ENCODE assay signal across 21 cellular contexts in genomic region chr3:144480520-144480919, GRCh38.
DNase-seq lines count a peak whose midpoint lies in the region; ATAC-seq, FAIRE-seq and TF ChIP-seq lines count a peak whose summit lies in the region.
"Had no signal": no experiment of that assay in that cellular context is flagged by ENCODE, and none has a peak within 500 bp of the region (broad histone marks: within the 10 kb centered on the region; RNA-seq: fewer than 3 reads in every experiment).

No MANE protein-coding gene starts in this region.

- H3K9ac ChIP-seq in IMR-90 (ENCODE audit: low read depth, low read length) (no peak overlapping the region), endothelial cell of umbilical vein (replicated peaks; ENCODE audit: extremely low read depth, insufficient read depth, low read length) (no peak overlapping the region)
- H3K9ac ChIP-seq: BLaER1, GM23248 had no signal

- H3K18ac ChIP-seq in IMR-90 (ENCODE audit: low read depth, low read length): no peak overlapping the region

- intact Hi-C loops in IMR-90 (cut with micrococcal nuclease): no loop called here
- intact Hi-C loops in endothelial cell of umbilical vein (cut with micrococcal nuclease): no loop called here

- BruUV-seq in IMR-90 (replicated peaks; lab: Mats Ljungman, UMichigan) (no TSS peak), endothelial cell of umbilical vein (replicated peaks; lab: Mats Ljungman, UMichigan) (no TSS peak)

- no peak overlapping the region for H3K27ac ChIP-seq in A549
- H3K27ac ChIP-seq in IMR-90 (ENCODE audit: insufficient read depth, low read length): no peak overlapping the region
- no peak overlapping the region for H3K27ac ChIP-seq in endothelial cell of umbilical vein (ENCODE audit: insufficient read depth, low read depth, low read length)
- H3K27ac ChIP-seq in upper lobe of left lung: no peak overlapping the region
- H3K27ac ChIP-seq: BLaER1, C4-2B, GM23248 had no signal

- no peak overlapping the region for H2BK20ac ChIP-seq in IMR-90 (ENCODE audit: low read depth, low read length)

- H3K36me3 ChIP-seq in IMR-90 (ENCODE audit: control insufficient read depth, insufficient read depth, low read length): no peaks in the 10 kb centered on the region
- no peaks in the 10 kb centered on the region for H3K36me3 ChIP-seq in endothelial cell of umbilical vein (ENCODE audit: control insufficient read depth in 2 of 2, extremely low read depth in 1 of 2, insufficient read depth in 2 of 2, low read length in 2 of 2)
- H3K36me3 ChIP-seq in upper lobe of left lung: no peaks in the 10 kb centered on the region
- H3K36me3 ChIP-seq: BLaER1 had no signal

- H2AK9ac ChIP-seq in IMR-90 (replicated peaks; ENCODE audit: low read depth, low read length, poor library complexity): no peak overlapping the region

- DNase-seq in A549 (ENCODE audit: low read depth in 1 of 2, low spot score in 1 of 2): no peak
- no peak for DNase-seq in IMR-90
- no peak for DNase-seq in endothelial cell of umbilical vein (ENCODE audit: low read depth, low spot score)
- no peak for DNase-seq in upper lobe of left lung
- DNase-seq in DMS153 treated with DMSO at 0.1 percent for 48 hours (lab: John Stamatoyannopoulos, UW; ENCODE audit: unreplicated experiment): no peak
- no peak for DNase-seq in NCI-H1105 treated with DMSO at 0.1 percent for 48 hours (lab: John Stamatoyannopoulos, UW)
- DNase-seq: Caco-2; CD4-positive, CD25-positive, alpha-beta regulatory T cell; CD8-positive, alpha-beta T cell; DMS153; DMS79; EL; GDM1; GM23248; H7; HCEC 1CT had no signal

- no peaks in the 10 kb centered on the region for H3K79me1 ChIP-seq in IMR-90 (ENCODE audit: low read depth in 1 of 2, low read length in 2 of 2)

- no peak overlapping the region for H3K23ac ChIP-seq in IMR-90 (ENCODE audit: low read depth, low read length)

- H3K14ac ChIP-seq in IMR-90 (replicated peaks; ENCODE audit: low read depth, low read length): no peak overlapping the region

- H4K8ac ChIP-seq in IMR-90 (ENCODE audit: low read depth in 2 of 2, low read length in 2 of 2): no peak overlapping the region

- TF ChIP-seq RAD21 in A549 (conservative IDR thresholded peaks at IDR 0.05 in 1 of 2, IDR thresholded peaks at IDR 0.05 in 1 of 2) (no peak), IMR-90 (IDR thresholded peaks at IDR 0.05; ENCODE audit: low read length) (no peak)

- no peak overlapping the region for H3K56ac ChIP-seq in IMR-90 (ENCODE audit: extremely low read depth, insufficient read depth, low read length)

- no peaks in the 10 kb centered on the region for H3K27me3 ChIP-seq in IMR-90 (ENCODE audit: control insufficient read depth, insufficient read depth, low read length)
- H3K27me3 ChIP-seq in endothelial cell of umbilical vein (ENCODE audit: control insufficient read depth in 2 of 2, insufficient read depth in 2 of 2, low read length in 2 of 2): no peaks in the 10 kb centered on the region
- H3K27me3 ChIP-seq in upper lobe of left lung: no peaks in the 10 kb centered on the region
- H3K27me3 ChIP-seq: BLaER1 had no signal

- no peak for ATAC-seq in A549
- ATAC-seq in IMR-90 (ENCODE audit: low read depth): no peak
- no peak for ATAC-seq in upper lobe of left lung (ENCODE audit: low FRiP score in 2 of 2)
- ATAC-seq: CD8-positive, alpha-beta T cell; GM12878 had no signal

- H4K91ac ChIP-seq in IMR-90 (ENCODE audit: insufficient read depth, low read depth, low read length): no peak overlapping the region

- H2BK15ac ChIP-seq in IMR-90 (ENCODE audit: low read depth, low read length): no peak overlapping the region

- POLR2A ChIA-PET in A549 (lab: Yijun Ruan, JAX) (no interaction called here), IMR-90 (lab: Charles Lee; ENCODE audit: unreplicated experiment) (no interaction called here), endothelial cell of umbilical vein (lab: Charles Lee) (no interaction called here)

- in situ Hi-C loops in IMR-90 (cut with MboI; ENCODE audit: low sequenced_read_pairs): no loop called here

- CTCF ChIA-PET in A549 (lab: Yijun Ruan, JAX) (no interaction called here), IMR-90 (lab: Yijun Ruan, JAX) (interaction anchor here (1.3 kb wide), 1 partner anchor 9 kb away, joined by 3 read pairs; no protein-coding TSS in a partner anchor), endothelial cell of umbilical vein (lab: Charles Lee) (interaction anchor here (0.6 to 1.4 kb wide), 2 partner anchors 8 to 21 kb away, joined by 3 read pairs; no protein-coding TSS in a partner anchor)

- no peaks in the 10 kb centered on the region for H3K4me1 ChIP-seq in A549
- H3K4me1 ChIP-seq in IMR-90 (ENCODE audit: control insufficient read depth, insufficient read depth, low read length): no peaks in the 10 kb centered on the region
- no peaks in the 10 kb centered on the region for H3K4me1 ChIP-seq in endothelial cell of umbilical vein (ENCODE audit: control insufficient read depth, extremely low read depth, insufficient read depth, low read length)
- H3K4me1 ChIP-seq in upper lobe of left lung: no peaks in the 10 kb centered on the region
- H3K4me1 ChIP-seq: BLaER1 had no signal

- H2BK120ac ChIP-seq in IMR-90 (ENCODE audit: low read depth, low read length): no peak overlapping the region

- H3K4ac ChIP-seq in IMR-90 (ENCODE audit: low read depth, low read length): no peak overlapping the region

- no peak overlapping the region for H4K5ac ChIP-seq in IMR-90 (ENCODE audit: low read depth, low read length)

- H3K4me3 ChIP-seq in A549 (no peak overlapping the region), IMR-90 (ENCODE audit: insufficient read depth, low read depth, low read length) (no peak overlapping the region), endothelial cell of umbilical vein (replicated peaks in 1 of 3; ENCODE audit: insufficient read depth in 1 of 3, low read depth in 1 of 3, low read length in 3 of 3) (no peak overlapping the region), upper lobe of left lung (no peak overlapping the region)
- H3K4me3 ChIP-seq: BLaER1, GM12878, GM23248 had no signal

- H3K79me2 ChIP-seq in endothelial cell of umbilical vein (ENCODE audit: control insufficient read depth, insufficient read depth, low read length): no peaks in the 10 kb centered on the region

- H3K9me1 ChIP-seq in IMR-90 (ENCODE audit: insufficient read depth, low read length): no peaks in the 10 kb centered on the region
- no peaks in the 10 kb centered on the region for H3K9me1 ChIP-seq in endothelial cell of umbilical vein (replicated peaks; ENCODE audit: control insufficient read depth, extremely low read depth, insufficient read depth, low read length)

- TF ChIP-seq CTCF in A549 (IDR thresholded peaks at IDR 0.05) (no peak), IMR-90 (conservative IDR thresholded peaks at IDR 0.05; ENCODE audit: low read depth, low read length) (no peak), endothelial cell of umbilical vein (IDR thresholded peaks at IDR 0.05; ENCODE audit: extremely low read depth in 1 of 2, insufficient read depth in 1 of 2, low read depth in 1 of 2, low read length in 2 of 2) (no peak), upper lobe of left lung (IDR thresholded peaks at IDR 0.05) (no peak)

- H2BK5ac ChIP-seq in IMR-90 (ENCODE audit: low read depth, low read length, poor library complexity, severe bottlenecking): no peak overlapping the region

- no peak for FAIRE-seq in A549 (lab: Jason Lieb, UNC)
- FAIRE-seq in endothelial cell of umbilical vein (lab: Jason Lieb, UNC): peak; percentile 4
- FAIRE-seq: GM12878, GM19239, H1 had no signal

- no peak overlapping the region for H2AFZ ChIP-seq in IMR-90 (replicated peaks; ENCODE audit: low read length, poor library complexity)
- H2AFZ ChIP-seq in endothelial cell of umbilical vein (ENCODE audit: low read depth, low read length): no peak overlapping the region
- H2AFZ ChIP-seq: GM23248 had no signal

- H3K9me3 ChIP-seq in A549 (no peaks in the 10 kb centered on the region), IMR-90 (ENCODE audit: control insufficient read depth, insufficient read depth, low read length) (no peaks in the 10 kb centered on the region), endothelial cell of umbilical vein (replicated peaks; ENCODE audit: control insufficient read depth, insufficient read depth, low read length) (no peaks in the 10 kb centered on the region), upper lobe of left lung (peaks cover 0 to 4% (median 0%) of the 10 kb centered on the region in 4 donors)
- H3K9me3 ChIP-seq: BLaER1, Caco-2 had no signal

- H4K20me1 ChIP-seq in IMR-90 (ENCODE audit: insufficient read depth, low read length) (no peaks in the 10 kb centered on the region), endothelial cell of umbilical vein (replicated peaks; ENCODE audit: control insufficient read depth, extremely low read depth, insufficient read depth, low read length) (no peaks in the 10 kb centered on the region)
- H4K20me1 ChIP-seq: BLaER1 had no signal

- TF ChIP-seq EP300 in A549 (IDR thresholded peaks at IDR 0.05) (no peak), upper lobe of left lung (IDR thresholded peaks at IDR 0.05) (no peak)

- dilution Hi-C loops in IMR-90 (cut with HindIII; ENCODE audit: low sequenced_read_pairs, unreplicated experiment): no loop called here
- dilution Hi-C loops in endothelial cell of umbilical vein (cut with MboI; ENCODE audit: extremely low pct_ligation_motif_present, low sequenced_read_pairs): no loop called here

- TF ChIP-seq POLR2A in A549 (IDR thresholded peaks at IDR 0.05; ENCODE audit: low read length) (no peak), IMR-90 (IDR thresholded peaks at IDR 0.05; ENCODE audit: low read depth, low read length) (no peak), endothelial cell of umbilical vein (IDR thresholded peaks at IDR 0.05; ENCODE audit: low read depth, low read length) (no peak), upper lobe of left lung (IDR thresholded peaks at IDR 0.05) (no peak)

- H3K4me2 ChIP-seq in A549 (no peak overlapping the region), IMR-90 (ENCODE audit: low read depth, low read length) (no peak overlapping the region), endothelial cell of umbilical vein (ENCODE audit: insufficient read depth, low read length) (no peak overlapping the region)
- H3K4me2 ChIP-seq: BLaER1 had no signal

- H2AK5ac ChIP-seq in IMR-90 (ENCODE audit: low read depth, low read length): no peak overlapping the region

TF ChIP-seq in A549, 52 proteins besides CTCF, POLR2A, EP300 and RAD21 (continues in another document):
- TF ChIP-seq NPAS2 (CRISPR knock-in tag; IDR thresholded peaks at IDR 0.05; ENCODE audit: borderline replicate concordance): no peak
- no peak for TF ChIP-seq SREBF2 (IDR thresholded peaks at IDR 0.05)

TF ChIP-seq in endothelial cell of umbilical vein, 7 proteins besides CTCF, POLR2A, EP300 and RAD21 (continues in another document):
- TF ChIP-seq MAX (IDR thresholded peaks at IDR 0.05; ENCODE audit: insufficient read depth, insufficient read length): no peak
- TF ChIP-seq JUN (IDR thresholded peaks at IDR 0.05; ENCODE audit: borderline replicate concordance, insufficient read depth, insufficient read length, low read depth): no peak
- TF ChIP-seq EZH2 (IDR thresholded peaks at IDR 0.05; ENCODE audit: borderline replicate concordance, low read depth, low read length, severe bottlenecking): no peak
- no peak for TF ChIP-seq GATA2 (IDR thresholded peaks at IDR 0.05; ENCODE audit: insufficient read depth, insufficient read length, low read depth, low read length)
